ENCODE assay signal across 2 cellular contexts in genomic region chr15:98722645-98723044, GRCh38.
TF ChIP-seq lines count a peak whose summit lies in the region.

No MANE protein-coding gene starts in this region.

TF ChIP-seq in GM23338, 12 proteins besides CTCF, POLR2A, EP300 and RAD21:
- no peak for TF ChIP-seq ZNF462 (CRISPR knock-in tag; IDR thresholded peaks at IDR 0.05)
- no peak for TF ChIP-seq ZNF331 (CRISPR knock-in tag; IDR thresholded peaks at IDR 0.05; ENCODE audit: low read depth)
- no peak for TF ChIP-seq CREB1 (CRISPR knock-in tag; IDR thresholded peaks at IDR 0.05; ENCODE audit: low read depth)
- no peak for TF ChIP-seq EZH2phosphoT487 (IDR thresholded peaks at IDR 0.05; ENCODE audit: unreplicated experiment)
- TF ChIP-seq ZNF114 (CRISPR knock-in tag; IDR thresholded peaks at IDR 0.05), result no peak
- TF ChIP-seq REST (IDR thresholded peaks at IDR 0.05; ENCODE audit: unreplicated experiment), result no peak
- TF ChIP-seq NANOG (IDR thresholded peaks at IDR 0.05; ENCODE audit: borderline replicate concordance), result no peak
- no peak for TF ChIP-seq ETS1 (IDR thresholded peaks at IDR 0.05)
- no peak for TF ChIP-seq JUNB (IDR thresholded peaks at IDR 0.05; ENCODE audit: unreplicated experiment)
- no peak for TF ChIP-seq POLR2AphosphoS5 (IDR thresholded peaks at IDR 0.05; ENCODE audit: low read depth)
- TF ChIP-seq EZH2 (IDR thresholded peaks at IDR 0.05; ENCODE audit: low read depth, unreplicated experiment), result no peak
- no peak for TF ChIP-seq STAT1 (IDR thresholded peaks at IDR 0.05; ENCODE audit: unreplicated experiment)
TF ChIP-seq in GM23338: peak in this region for 0.

TF ChIP-seq in H1, 55 proteins besides CTCF, POLR2A, EP300 and RAD21:
- TF ChIP-seq E2F6 (IDR thresholded peaks at IDR 0.05) (no peak), NANOG (IDR thresholded peaks at IDR 0.05; ENCODE audit: insufficient read depth, low read depth, low read length, poor library complexity, severe bottlenecking) (no peak), CHD2 (IDR thresholded peaks at IDR 0.05; ENCODE audit: low read length) (no peak), KDM1A (IDR thresholded peaks at IDR 0.05; ENCODE audit: borderline replicate concordance, low read length) (no peak), USF2 (IDR thresholded peaks at IDR 0.05; ENCODE audit: low read length) (no peak), JUN (IDR thresholded peaks at IDR 0.05; ENCODE audit: low read depth, low read length) (no peak), CBX5 (IDR thresholded peaks at IDR 0.05; ENCODE audit: low read depth, low read length) (no peak), TAF7 (optimal IDR thresholded peaks at IDR 0.05; ENCODE audit: borderline replicate concordance, low read depth, low read length) (no peak), BRCA1 (IDR thresholded peaks at IDR 0.05; ENCODE audit: low read depth, low read length) (no peak), RFX5 (IDR thresholded peaks at IDR 0.05; ENCODE audit: borderline replicate concordance, low read depth, low read length) (no peak), CBX8 (IDR thresholded peaks at IDR 0.05; ENCODE audit: borderline replicate concordance, low read depth, low read length) (no peak), MAFK (IDR thresholded peaks at IDR 0.05; ENCODE audit: low read depth, low read length) (no peak)
